Comparison of ENCODE assay signal across 12 cellular contexts in the genomic region with DNA sequence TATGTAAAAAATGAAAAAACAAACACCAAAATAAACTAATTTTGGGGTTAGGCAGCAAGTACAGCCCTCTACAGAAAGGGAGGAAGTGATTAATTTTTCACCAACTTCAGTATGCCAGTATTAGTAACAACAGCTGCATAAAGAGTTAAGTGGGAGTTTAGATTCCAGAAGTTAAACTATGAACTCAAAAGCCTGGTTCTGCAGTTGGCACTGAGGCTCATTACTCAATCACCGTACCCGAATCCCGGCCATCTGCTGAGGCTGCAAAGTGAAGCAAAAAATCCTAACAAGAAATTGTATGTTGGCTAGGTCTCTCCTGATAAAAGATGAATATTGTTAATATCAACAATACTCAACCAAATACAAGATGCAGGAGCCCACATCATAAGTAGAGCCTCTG. TPM values are rescaled to one million over a fixed set of nuclear protein-coding genes. Genes with fewer than 3 reads are reported as not detected.
A peak's percentile ranks its signal among the peaks of the same experiment; 100 is the strongest.
DNase-seq lines count a peak whose midpoint lies in the region; ATAC-seq and TF ChIP-seq lines count a peak whose summit lies in the region.
"Had no signal": no experiment of that assay in that cellular context is flagged by ENCODE, and none has a peak within 500 bp of the region (broad histone marks: within the 10 kb centered on the region; RNA-seq: fewer than 3 reads in every experiment).

No MANE protein-coding gene starts in this region.

- no peak for TF ChIP-seq POLR2A in gastrocnemius medialis (IDR thresholded peaks at IDR 0.05)

- peaks cover 10 to 12% of the 10 kb centered on the region in 2 donors for H3K4me1 ChIP-seq in gastrocnemius medialis

- H3K36me3 ChIP-seq in gastrocnemius medialis, result no peaks in the 10 kb centered on the region

- no peak for ATAC-seq in gastrocnemius medialis

- H3K27me3 ChIP-seq in HL-60 (ENCODE audit: insufficient read depth, poor library complexity, severe bottlenecking) (no peaks in the 10 kb centered on the region), gastrocnemius medialis (no peaks in the 10 kb centered on the region)
- H3K27me3 ChIP-seq: suprapubic skin had no signal

- in situ Hi-C loops in gastrocnemius medialis (cut with MboI; ENCODE audit: low sequenced_read_pairs in 4 of 4), result no loop called here

- H3K4me3 ChIP-seq in HL-60 (replicated peaks; ENCODE audit: insufficient read depth, low read length) (no peak overlapping the region), gastrocnemius medialis (no peak overlapping the region)
- H3K4me3 ChIP-seq: smooth muscle cell, suprapubic skin had no signal

- no peaks in the 10 kb centered on the region for H3K9me3 ChIP-seq in gastrocnemius medialis
- H3K9me3 ChIP-seq: Caco-2, suprapubic skin had no signal

- TF ChIP-seq CTCF in HL-60 (IDR thresholded peaks at IDR 0.05; ENCODE audit: insufficient read depth, low read length) (no peak), gastrocnemius medialis (IDR thresholded peaks at IDR 0.05 in 4 of 5, conservative IDR thresholded peaks at IDR 0.05 in 1 of 5) (no peak)

- intact Hi-C loops in gastrocnemius medialis (cut with DNase I; ENCODE audit: low total_unique reads), result loop anchor here (10.0 kb wide), 1 partner anchor 437 kb away; no protein-coding TSS in a partner anchor

- H3K27ac ChIP-seq in HL-60 (replicated peaks) (peak overlapping the region; percentile 47), gastrocnemius medialis (no peak overlapping the region), caudate nucleus (ENCODE audit: low read depth, low read length) (no peak overlapping the region)
- H3K27ac ChIP-seq: suprapubic skin had no signal

- DNase-seq in CD1c-positive myeloid dendritic cell (ENCODE audit: extremely low spot score) (peak; percentile 61), HL-60 (ENCODE audit: low read depth in 1 of 2, low spot score in 1 of 2) (peak in 1 of 2 experiments; percentile 18), astrocyte of the hippocampus (ENCODE audit: low read depth, low spot score) (peak; percentile 9), myocyte (ENCODE audit: low read depth) (peak; percentile 70), SKM-1 treated with dmso at 0.1 percent for 144 hours (lab: John Stamatoyannopoulos, UW; ENCODE audit: unreplicated experiment) (no peak), gastrocnemius medialis (no peak), caudate nucleus (lab: John Stamatoyannopoulos, UW) (no peak)
- DNase-seq: Caco-2, NCI-H1417, NCI-H524 had no signal

RNA-seq across cellular contexts. Expression of a gene that starts 4.0 kb away (rescaled TPM):
- 27.9 and 30.7 TPM in 2 replicates for total RNA-seq in myocyte
- polyA plus RNA-seq in myocyte (2012), result 49.6 TPM
- 1 to 10 TPM; 5.1 to 8.2 (median 5.6) TPM for total RNA-seq in gastrocnemius medialis

RNA-seq across cellular contexts. Expression of a gene that starts 4.3 kb away (rescaled TPM):
- total RNA-seq in myocyte (61.7 and 83.4 TPM in 2 replicates), gastrocnemius medialis (10 to 100 TPM; 31.0 to 54.3 (median 37.9) TPM)
- polyA plus RNA-seq in myocyte (2012), result 61.7 TPM

Comparison
In these comparisons a context has a peak if more than half of its experiments do, and no peak if none do; other contexts are left out.
1. DNase-seq: peak in CD1c-positive myeloid dendritic cell (single experiment), astrocyte of the hippocampus (single experiment) and myocyte (single experiment); none in SKM-1 treated with dmso at 0.1 percent for 144 hours (single experiment), gastrocnemius medialis (0 of 2) and caudate nucleus (0 of 61).